Comparison of ENCODE assay signal across 8 cellular contexts in genomic region chr13:75365724-75366173, GRCh38.
DNase-seq lines count a peak whose midpoint lies in the region; ATAC-seq and TF ChIP-seq lines count a peak whose summit lies in the region.

No MANE protein-coding gene starts in this region.

- no peaks in the 10 kb centered on the region for H3K27me3 ChIP-seq in colonic mucosa
- H3K27me3 ChIP-seq in aorta (ENCODE audit: control insufficient read depth in 1 of 2, insufficient read depth in 2 of 2, low read length in 1 of 2) = no peaks in the 10 kb centered on the region

- TF ChIP-seq CTCF in activated B cell treated with CpG ODN at 0.5 μM for 24 hours (IDR thresholded peaks at IDR 0.05) (no peak), colonic mucosa (IDR thresholded peaks at IDR 0.05) (no peak)

- H3K9me3 Mint-ChIP-seq in activated B cell treated with CpG ODN at 0.5 μM for 24 hours = no peaks in the 10 kb centered on the region

- ATAC-seq in GM19438 (IDR thresholded peaks at IDR 0.05; ENCODE audit: low read depth, unreplicated experiment) (peak; percentile 87), HG03378 (IDR thresholded peaks at IDR 0.05; ENCODE audit: unreplicated experiment) (peak; percentile 97), activated B cell treated with CpG ODN at 0.5 μM for 24 hours (ENCODE audit: low read depth) (peak; percentile 58), aorta (ENCODE audit: low FRiP score) (no peak)

- H3K36me3 ChIP-seq in colonic mucosa = no peaks in the 10 kb centered on the region
- no peaks in the 10 kb centered on the region for H3K36me3 ChIP-seq in aorta (ENCODE audit: control insufficient read depth in 1 of 2, insufficient read depth in 2 of 2, low read length in 1 of 2)

- H3K4me1 ChIP-seq in colonic mucosa (no peaks in the 10 kb centered on the region), aorta (ENCODE audit: control insufficient read depth in 1 of 2, insufficient read depth in 2 of 2, low read length in 2 of 2) (no peaks in the 10 kb centered on the region)

- WGBS in aorta, 2 donors = 87 to 88% methylated on average over 5 of the region's 5 CpGs

- no peaks in the 10 kb centered on the region for H3K9me3 ChIP-seq in colonic mucosa
- H3K9me3 ChIP-seq in aorta (ENCODE audit: control insufficient read depth, low read length) = no peaks in the 10 kb centered on the region

- H3K27ac Mint-ChIP-seq in activated B cell treated with CpG ODN at 0.5 μM for 24 hours = no peak overlapping the region

- H3K4me3 Mint-ChIP-seq in activated B cell treated with CpG ODN at 0.5 μM for 24 hours = no peak overlapping the region

- CTCF ChIA-PET in activated B cell treated with CpG ODN at 0.5 μM for 24 hours (lab: Charles Lee) = no interaction called here

- no peak overlapping the region for H3K27ac ChIP-seq in colonic mucosa
- H3K27ac ChIP-seq in aorta (ENCODE audit: low read depth in 1 of 2, low read length in 2 of 2) = no peak overlapping the region

- no peaks in the 10 kb centered on the region for H3K36me3 Mint-ChIP-seq in activated B cell treated with CpG ODN at 0.5 μM for 24 hours (ENCODE audit: low read depth)

- H3K4me1 Mint-ChIP-seq in activated B cell treated with CpG ODN at 0.5 μM for 24 hours = peaks cover 6% of the 10 kb centered on the region

- POLR2A ChIA-PET in activated B cell treated with CpG ODN at 0.5 μM for 24 hours (lab: Charles Lee) = no interaction called here

- H3K9ac ChIP-seq in colonic mucosa (ENCODE audit: low read depth in 2 of 2, low read length in 2 of 2) = no peak overlapping the region

- DNase-seq in EL (peak; percentile 89), activated B cell treated with CpG ODN at 0.5 μM for 24 hours (no peak), kidney tubule cell (ENCODE audit: low spot score) (peak; percentile 96), colonic mucosa (no peak), aorta (no peak), hippocampal formation (lab: John Stamatoyannopoulos, UW) (no peak)

- H3K4me3 ChIP-seq in colonic mucosa = no peak overlapping the region
- H3K4me3 ChIP-seq in aorta (ENCODE audit: low read length in 2 of 2) = no peak overlapping the region

- H3K27me3 Mint-ChIP-seq in activated B cell treated with CpG ODN at 0.5 μM for 24 hours = peaks cover 1% of the 10 kb centered on the region

- intact Hi-C loops in activated B cell treated with CpG ODN at 0.5 μM for 24 hours (cut with micrococcal nuclease) (no loop called here), colonic mucosa (cut with DNase I) (no loop called here), aorta (cut with DNase I) (loop anchor here in 1 of 2 donors (5.0 kb wide), 1 partner anchor 182 kb away; the partner anchor contains the start of gene UCHL3)

Comparison
In these comparisons a context has a peak if more than half of its experiments do, and no peak if none do; other contexts are left out.
1. DNase-seq: peak in EL (single experiment) and kidney tubule cell (single experiment); none in activated B cell treated with CpG ODN at 0.5 μM for 24 hours (single experiment), colonic mucosa (single experiment), aorta (0 of 2) and hippocampal formation (0 of 2).